Comparison of ENCODE assay signal across 8 cellular contexts in the genomic region with DNA sequence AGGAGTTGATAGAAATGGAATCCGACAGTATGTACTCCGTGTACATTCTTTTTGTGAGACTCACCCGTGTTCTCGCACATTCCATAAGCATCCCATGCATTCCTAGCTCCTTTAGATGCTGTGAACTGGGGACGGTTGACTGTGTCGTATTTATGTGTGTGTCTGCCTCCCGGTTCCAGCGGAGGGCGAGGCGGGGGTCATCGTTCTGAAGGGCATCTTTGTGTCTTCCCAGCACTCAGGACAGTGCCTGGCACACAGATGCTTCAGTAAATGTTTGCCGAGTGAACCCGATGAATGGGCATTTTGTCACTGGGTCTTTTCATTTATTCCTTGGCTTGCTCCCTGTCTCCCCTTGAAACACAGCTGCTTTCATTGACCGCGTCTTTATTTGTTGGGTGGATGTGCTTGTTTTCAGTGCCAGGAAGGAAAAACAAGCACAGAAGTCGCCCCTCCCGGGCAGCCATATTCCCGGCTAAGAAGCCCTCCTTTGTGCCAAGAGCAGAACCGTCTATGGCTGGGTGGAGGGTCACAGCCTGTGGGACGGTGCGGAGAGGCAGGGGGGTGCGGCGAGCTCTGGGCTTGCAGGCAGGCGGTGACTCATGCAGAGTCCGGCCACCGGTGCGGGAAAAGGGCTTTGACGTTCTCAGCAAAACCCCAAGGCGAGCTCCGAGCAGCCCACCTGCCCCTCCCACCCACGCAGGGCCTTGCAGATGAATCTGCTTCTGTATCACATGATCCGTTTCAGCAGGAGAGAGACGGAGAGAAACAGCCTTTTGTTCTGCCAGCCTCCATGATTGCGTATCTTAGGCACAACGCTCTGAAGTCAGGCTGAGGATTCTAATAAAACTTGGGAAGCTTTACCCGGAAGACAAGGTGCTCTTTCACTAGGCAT. TPM values are rescaled to one million over a fixed set of nuclear protein-coding genes. Genes with fewer than 3 reads are reported as not detected.
DNase-seq lines count a peak whose midpoint lies in the region; ATAC-seq and TF ChIP-seq lines count a peak whose summit lies in the region.

No MANE protein-coding gene starts in this region.

- H3K27ac Mint-ChIP-seq in endodermal cell (peak overlapping the region; percentile 67), T-helper 17 cell (no peak overlapping the region)
- H3K27ac Mint-ChIP-seq in natural killer cell treated with Interleukin-12 subunit alpha and Interleukin-12 subunit beta and Interleukin-15 and Interleukin-18, amount 100 ng/mL, for 72 hours = no peak overlapping the region

- peaks cover 29% of the 10 kb centered on the region for H3K27me3 ChIP-seq in endodermal cell (ENCODE audit: control insufficient read depth, insufficient read depth, low read length, poor library complexity, severe bottlenecking)

- 70 to 73% methylated on average over 23 to 36 of the region's 36 CpGs for WGBS in endodermal cell (ENCODE audit: insufficient coverage in 1 of 2, insufficient read length in 1 of 2), 2 experiments

- H3K4me1 Mint-ChIP-seq in endodermal cell (peaks cover 30% of the 10 kb centered on the region), T-helper 17 cell (peaks cover 15% of the 10 kb centered on the region)
- peaks cover 7 to 9% of the 10 kb centered on the region in 2 donors for H3K4me1 Mint-ChIP-seq in natural killer cell treated with Interleukin-12 subunit alpha and Interleukin-12 subunit beta and Interleukin-15 and Interleukin-18, amount 100 ng/mL, for 72 hours (ENCODE audit: low read depth in 2 of 2)

- H3K9me3 Mint-ChIP-seq in endodermal cell = no peaks in the 10 kb centered on the region
- H3K9me3 Mint-ChIP-seq in natural killer cell treated with Interleukin-12 subunit alpha and Interleukin-12 subunit beta and Interleukin-15 and Interleukin-18, amount 100 ng/mL, for 72 hours = no peaks in the 10 kb centered on the region

- H3K27ac ChIP-seq in endodermal cell (ENCODE audit: low read depth, low read length) = peak overlapping the region; percentile 95

- H3K4me1 ChIP-seq in endodermal cell (ENCODE audit: control insufficient read depth, insufficient read depth, low read length) = peaks cover 16% of the 10 kb centered on the region
- H3K4me1 ChIP-seq in mucosa of descending colon (ENCODE audit: low read depth) = no peaks in the 10 kb centered on the region

- peak; percentile 73 for ATAC-seq in mucosa of descending colon
- ATAC-seq in T-helper 17 cell = no peak
- no peak for ATAC-seq in natural killer cell treated with Interleukin-12 subunit alpha and Interleukin-12 subunit beta and Interleukin-15 and Interleukin-18, amount 100 ng/mL, for 72 hours
- ATAC-seq in HG02610 (IDR thresholded peaks at IDR 0.05; ENCODE audit: unreplicated experiment) = no peak

- H3K4me3 ChIP-seq in endodermal cell (ENCODE audit: low read length) = no peak overlapping the region
- H3K4me3 ChIP-seq in mucosa of descending colon = no peak overlapping the region

- no peaks in the 10 kb centered on the region for H3K36me3 ChIP-seq in endodermal cell (ENCODE audit: control insufficient read depth, insufficient read depth, low read length)
- H3K36me3 ChIP-seq in mucosa of descending colon (ENCODE audit: low read depth) = no peaks in the 10 kb centered on the region

- H3K36me3 Mint-ChIP-seq in endodermal cell (ENCODE audit: low read depth) = no peaks in the 10 kb centered on the region
- peaks cover 17% of the 10 kb centered on the region for H3K36me3 Mint-ChIP-seq in T-helper 17 cell (ENCODE audit: low read depth)
- no peaks in the 10 kb centered on the region for H3K36me3 Mint-ChIP-seq in natural killer cell treated with Interleukin-12 subunit alpha and Interleukin-12 subunit beta and Interleukin-15 and Interleukin-18, amount 100 ng/mL, for 72 hours

- DNase-seq in ACHN (peak; percentile 60), NCI-H2227 treated with DMSO at 0.1 percent for 48 hours (lab: John Stamatoyannopoulos, UW) (peak; percentile 88), endodermal cell (peak; percentile 85), mucosa of descending colon (peak; percentile 56 to 72 (median 67)), T-helper 17 cell (no peak), NCI-H2081 (lab: John Stamatoyannopoulos, UW) (no peak)
- no peak for DNase-seq in natural killer cell treated with Interleukin-12 subunit alpha and Interleukin-12 subunit beta and Interleukin-15 and Interleukin-18, amount 100 ng/mL, for 72 hours (ENCODE audit: low spot score)

- no peak overlapping the region for H3K9ac ChIP-seq in endodermal cell (ENCODE audit: extremely low read depth, low read length, poor library complexity, severe bottlenecking)

- TF ChIP-seq CTCF in endodermal cell (conservative IDR thresholded peaks at IDR 0.05) (no peak), mucosa of descending colon (IDR thresholded peaks at IDR 0.05) (no peak)

- H3K9me3 ChIP-seq in endodermal cell (ENCODE audit: control insufficient read depth, low read length) = no peaks in the 10 kb centered on the region
- H3K9me3 ChIP-seq in mucosa of descending colon = no peaks in the 10 kb centered on the region
- no peaks in the 10 kb centered on the region for H3K9me3 ChIP-seq in T-helper 17 cell (ENCODE audit: control insufficient read depth, low read length, poor library complexity, severe bottlenecking)

- intact Hi-C loops in mucosa of descending colon (cut with DNase I, micrococcal nuclease) = no loop called here

- in situ Hi-C loops in ACHN (cut with HindIII; ENCODE audit: low pct_ligation_motif_present, low pct_unique_long_range_greater_than_20kb, low sequenced_read_pairs) = no loop called here

- H3K27me3 Mint-ChIP-seq in endodermal cell (ENCODE audit: insufficient read depth) = peaks cover 51% of the 10 kb centered on the region
- peaks cover 63% of the 10 kb centered on the region for H3K27me3 Mint-ChIP-seq in T-helper 17 cell
- peaks cover 41 to 48% of the 10 kb centered on the region in 2 donors for H3K27me3 Mint-ChIP-seq in natural killer cell treated with Interleukin-12 subunit alpha and Interleukin-12 subunit beta and Interleukin-15 and Interleukin-18, amount 100 ng/mL, for 72 hours

- H3K4me3 Mint-ChIP-seq in endodermal cell (peak overlapping the region; percentile 16), T-helper 17 cell (no peak overlapping the region)
- H3K4me3 Mint-ChIP-seq in natural killer cell treated with Interleukin-12 subunit alpha and Interleukin-12 subunit beta and Interleukin-15 and Interleukin-18, amount 100 ng/mL, for 72 hours = no peak overlapping the region

RNA-seq across cellular contexts. Expression of a gene that starts 11.2 kb away (rescaled TPM):
- total RNA-seq in endodermal cell = 10 to 100 TPM; 16.0 to 21.5 TPM
- polyA plus RNA-seq in endodermal cell (2013, experiment 1 of 2) = 18.5 TPM
- polyA plus RNA-seq in endodermal cell (2013, experiment 2 of 2) = 18.2 TPM
- 10 to 100 TPM; 14.8 to 19.8 (median 16.2) TPM for total RNA-seq in mucosa of descending colon
- 10 to 100 TPM; 11.9 to 15.6 TPM for total RNA-seq in T-helper 17 cell
- 10 to 100 TPM; 16.4 to 25.2 TPM for total RNA-seq in natural killer cell treated with Interleukin-12 subunit alpha and Interleukin-12 subunit beta and Interleukin-15 and Interleukin-18, amount 100 ng/mL, for 72 hours

RNA-seq across cellular contexts. Expression of a gene that starts 20.0 kb away (rescaled TPM):
- total RNA-seq in endodermal cell = 100 to 1,000 TPM; 253 to 304 TPM
- 836 TPM for polyA plus RNA-seq in endodermal cell (2013, experiment 1 of 2)
- polyA plus RNA-seq in endodermal cell (2013, experiment 2 of 2) = 726 TPM
- total RNA-seq in mucosa of descending colon = 10 to 100 TPM in 1 of 3 donors, 1 to 10 TPM in 1, under 1 TPM in 1; 0.87 to 18.5 (median 3.6) TPM
- under 1 TPM; 0.75 to 0.76 TPM for total RNA-seq in T-helper 17 cell
- not detected for total RNA-seq in natural killer cell treated with Interleukin-12 subunit alpha and Interleukin-12 subunit beta and Interleukin-15 and Interleukin-18, amount 100 ng/mL, for 72 hours

Comparison
In these comparisons a context has a peak if more than half of its experiments do, and no peak if none do; other contexts are left out.
1. DNase-seq: peak in ACHN (single experiment), NCI-H2227 treated with DMSO at 0.1 percent for 48 hours (single experiment), endodermal cell (single experiment) and mucosa of descending colon (3 of 3); none in T-helper 17 cell (0 of 3), natural killer cell treated with Interleukin-12 subunit alpha and Interleukin-12 subunit beta and Interleukin-15 and Interleukin-18, amount 100 ng/mL, for 72 hours (single experiment) and NCI-H2081 (0 of 2).
2. RNA of a gene that starts 20.0 kb away (total RNA-seq): 253 to 304 TPM in endodermal cell; 0.87 to 18.5 TPM in mucosa of descending colon, 0.75 to 0.76 TPM in T-helper 17 cell and not detected in natural killer cell treated with Interleukin-12 subunit alpha and Interleukin-12 subunit beta and Interleukin-15 and Interleukin-18, amount 100 ng/mL, for 72 hours; every median in the first group is over 10 times any median in the second.